ENCODE assay signal across 8 cellular contexts in the genomic region with DNA sequence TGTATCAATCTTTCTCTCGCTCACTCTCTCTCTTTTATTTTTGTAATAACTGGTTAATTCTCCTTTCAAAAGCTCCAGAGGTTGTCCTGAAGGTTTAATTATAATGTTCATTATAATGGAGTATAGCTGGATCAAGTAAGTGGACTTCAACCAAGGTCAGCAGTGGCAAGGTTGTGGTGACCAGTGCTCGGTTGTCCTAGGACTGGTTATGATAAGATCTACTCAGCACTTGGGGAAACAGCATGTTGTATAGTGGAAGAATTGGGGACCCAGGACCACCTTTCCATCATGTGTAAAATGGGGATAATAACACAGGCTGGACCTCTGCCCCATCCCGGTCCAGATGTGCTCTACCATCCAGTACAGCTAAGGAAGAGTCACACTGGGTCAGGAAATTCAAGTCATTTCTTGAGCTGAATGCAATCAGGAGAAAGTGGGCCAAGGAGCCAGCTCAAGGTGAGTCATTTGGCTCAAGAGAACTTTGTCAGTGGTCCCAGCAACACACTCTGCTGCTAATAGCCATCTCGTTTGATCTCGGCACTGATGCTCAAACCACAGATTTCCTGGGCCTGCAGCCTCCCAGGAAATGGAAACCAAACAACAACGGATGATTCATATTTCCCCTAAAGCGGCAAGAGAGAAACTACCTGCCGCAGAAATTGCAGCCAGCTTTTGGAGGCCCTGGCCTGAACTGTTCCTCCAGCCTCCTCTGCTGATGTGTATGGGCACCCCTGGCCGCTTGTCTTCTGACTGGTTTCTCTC.
DNase-seq lines count a peak whose midpoint lies in the region; ATAC-seq and TF ChIP-seq lines count a peak whose summit lies in the region.

No MANE protein-coding gene starts in this region.

- DNase-seq in RWPE1 (ENCODE audit: low spot score), result peak; percentile 93
- DNase-seq in activated naive CD4-positive, alpha-beta T cell treated with Interleukin-2 at 50 U/mL for 16 hours, result peak; percentile 70
- no peak for DNase-seq in left colon
- no peak for DNase-seq in Ammon's horn (ENCODE audit: low spot score)
- no peak for DNase-seq in cerebellar cortex (ENCODE audit: low spot score)

- H3K9ac ChIP-seq in skeletal muscle satellite cell (ENCODE audit: low read depth, low read length), result no peak overlapping the region

- CTCF ChIA-PET in RWPE1 (lab: Yijun Ruan, JAX), result interaction anchor here (0.6 to 0.8 kb wide), 2 partner anchors 22 to 93 kb away, joined by 3 to 4 read pairs; no protein-coding TSS in a partner anchor

- H3K4me1 ChIP-seq in skeletal muscle satellite cell (ENCODE audit: control insufficient read depth, insufficient read depth, low read length), result peaks cover 32% of the 10 kb centered on the region

- H3K9me3 ChIP-seq in skeletal muscle satellite cell (replicated peaks; ENCODE audit: low read length), result no peaks in the 10 kb centered on the region

- H3K27me3 ChIP-seq in skeletal muscle satellite cell (ENCODE audit: control insufficient read depth, insufficient read depth, low read length), result peaks cover 4% of the 10 kb centered on the region

- intact Hi-C loops in left colon (cut with DNase I, micrococcal nuclease), result no loop called here

- ATAC-seq in GM18508 (IDR thresholded peaks at IDR 0.05; ENCODE audit: insufficient read depth, unreplicated experiment), result peak; percentile 84
- peak; percentile 83 for ATAC-seq in HG02870 (IDR thresholded peaks at IDR 0.05; ENCODE audit: unreplicated experiment)
- no peak for ATAC-seq in left colon

- H3K4me2 ChIP-seq in skeletal muscle satellite cell (ENCODE audit: low read length), result peak overlapping the region; percentile 49

- H3K4me3 ChIP-seq in skeletal muscle satellite cell (ENCODE audit: low read length), result peak overlapping the region; percentile 20

- POLR2A ChIA-PET in RWPE1 (lab: Yijun Ruan, JAX; ENCODE audit: low non-redundant PET), result interaction anchor here (1.0 kb wide), 1 partner anchor 122 kb away, joined by 3 read pairs; no protein-coding TSS in a partner anchor

- H3K36me3 ChIP-seq in skeletal muscle satellite cell (ENCODE audit: insufficient read depth, low read length), result no peaks in the 10 kb centered on the region

- H3K27ac ChIP-seq in RWPE1, result peak overlapping the region; percentile 66

- no peak for TF ChIP-seq CTCF in RWPE1 (conservative IDR thresholded peaks at IDR 0.05; ENCODE audit: low read depth)

Comparison
In these comparisons a context has a peak if more than half of its experiments do, and no peak if none do; other contexts are left out.
1. DNase-seq: peak in RWPE1 (single experiment) and activated naive CD4-positive, alpha-beta T cell treated with Interleukin-2 at 50 U/mL for 16 hours (single experiment); none in left colon (0 of 2), Ammon's horn (single experiment) and cerebellar cortex (single experiment).